In genomic region chr3:52443791-52444687, GRCh38 we compare ENCODE assay signal across 14 cellular contexts. TPM values are rescaled to one million over a fixed set of nuclear protein-coding genes. Genes with fewer than 3 reads are reported as not detected.
A peak's percentile ranks its signal among the peaks of the same experiment; 100 is the strongest.
DNase-seq lines count a peak whose midpoint lies in the region; ATAC-seq and TF ChIP-seq lines count a peak whose summit lies in the region.
"Had no signal": no experiment of that assay in that cellular context is flagged by ENCODE, and none has a peak within 500 bp of the region (broad histone marks: within the 10 kb centered on the region; RNA-seq: fewer than 3 reads in every experiment).

No MANE protein-coding gene starts in this region.

- peak overlapping the region; percentile 92 for H3K18ac ChIP-seq in neuronal stem cell (ENCODE audit: low read length)

- H3K14ac ChIP-seq in neuronal stem cell (ENCODE audit: low read length) = peak overlapping the region; percentile 82

- H2BK5ac ChIP-seq in neuronal stem cell (ENCODE audit: low read length) = no peak overlapping the region

- no CpG with 5 or more reads among the region's 25 CpGs for WGBS in neuronal stem cell (ENCODE audit: extremely low coverage in 2 of 2, insufficient read length in 2 of 2, insufficient replicate concordance in 1 of 2), 2 donors

- H2AK5ac ChIP-seq in neuronal stem cell (ENCODE audit: low read depth, low read length) = peak overlapping the region; percentile 98

- H3K79me1 ChIP-seq in neuronal stem cell (ENCODE audit: low read depth, low read length) = no peaks in the 10 kb centered on the region

- peak overlapping the region; percentile 99 for H4K91ac ChIP-seq in neuronal stem cell (ENCODE audit: low read depth, low read length, poor library complexity)

- no peak overlapping the region for H2AFZ ChIP-seq in Karpas-422 (ENCODE audit: low read length)
- no peak overlapping the region for H2AFZ ChIP-seq in neuronal stem cell (ENCODE audit: low read length)

- H3K4me2 ChIP-seq in Karpas-422 (ENCODE audit: low read depth, low read length, poor library complexity, severe bottlenecking) (peak overlapping the region; percentile 46), neuronal stem cell (ENCODE audit: insufficient read depth, low read length, poor library complexity, severe bottlenecking) (no peak overlapping the region)

- ATAC-seq in GM21447 (IDR thresholded peaks at IDR 0.05; ENCODE audit: unreplicated experiment) = no peak

- H3K9me3 ChIP-seq in ES-I3 (ENCODE audit: control insufficient read depth, insufficient read depth, low read length) = no peaks in the 10 kb centered on the region
- no peaks in the 10 kb centered on the region for H3K9me3 ChIP-seq in Karpas-422 (ENCODE audit: low read length)
- H3K9me3 ChIP-seq in neuronal stem cell (replicated peaks in 1 of 2; ENCODE audit: control insufficient read depth in 2 of 2, insufficient read depth in 1 of 2, low read depth in 1 of 2, low read length in 2 of 2) = no peaks in the 10 kb centered on the region
- H3K9me3 ChIP-seq: sigmoid colon had no signal

- TF ChIP-seq CTCF in coronary artery (IDR thresholded peaks at IDR 0.05) = no peak

- H3K79me2 ChIP-seq in Karpas-422 (ENCODE audit: low read length) = no peaks in the 10 kb centered on the region

- H3K4me1 ChIP-seq in ES-I3 (ENCODE audit: insufficient read depth, low read length) = peaks cover 4% of the 10 kb centered on the region; the same call in 1 of the 2 replicates
- peaks cover 6% of the 10 kb centered on the region; the same call in 1 of the 2 replicates for H3K4me1 ChIP-seq in Karpas-422 (ENCODE audit: low read length)
- peaks cover 0 to 18% of the 10 kb centered on the region in 2 donors for H3K4me1 ChIP-seq in neuronal stem cell (ENCODE audit: control insufficient read depth in 2 of 2, insufficient read depth in 1 of 2, low read depth in 1 of 2, low read length in 2 of 2)

- H3K27ac ChIP-seq in Karpas-422 (ENCODE audit: low read length) (no peak overlapping the region), coronary artery (no peak overlapping the region), neuronal stem cell (replicated peaks; ENCODE audit: low read length) (no peak overlapping the region)
- H3K27ac ChIP-seq: sigmoid colon had no signal

- peak overlapping the region; percentile 70 for H2BK120ac ChIP-seq in neuronal stem cell (ENCODE audit: low read depth, low read length)

- DNase-seq in Karpas-422 (no peak), coronary artery (ENCODE audit: low spot score) (no peak), neuronal stem cell (ENCODE audit: low spot score) (no peak), 8988T (no peak), NCI-H2171 treated with DMSO at 0.1 percent for 48 hours (lab: John Stamatoyannopoulos, UW) (no peak), A172 (ENCODE audit: low spot score) (no peak)
- DNase-seq: cortex of kidney, DMS153, NCI-H446 treated with DMSO at 0.1 percent for 48 hours had no signal

- peak overlapping the region; percentile 100 for H2BK12ac ChIP-seq in neuronal stem cell (ENCODE audit: low read length)

- H3K4ac ChIP-seq in neuronal stem cell (ENCODE audit: low read length) = peak overlapping the region; percentile 94

- H3K23ac ChIP-seq in neuronal stem cell (ENCODE audit: low read depth, low read length, poor library complexity) = peak overlapping the region; percentile 73

- no peaks in the 10 kb centered on the region for H4K20me1 ChIP-seq in Karpas-422 (ENCODE audit: insufficient read depth, low read depth, low read length)

- H4K8ac ChIP-seq in neuronal stem cell (ENCODE audit: low read depth, low read length) = peak overlapping the region; percentile 79

- H3K9me2 ChIP-seq in Karpas-422 (replicated peaks; ENCODE audit: insufficient read depth, low read length) = no peaks in the 10 kb centered on the region

- H3K4me3 ChIP-seq in Karpas-422 (ENCODE audit: low read length) (no peak overlapping the region), coronary artery (peak overlapping the region; percentile 47), neuronal stem cell (ENCODE audit: low read length in 2 of 2) (peak overlapping the region in 1 of 2 donors; percentile 31)

- H3K9ac ChIP-seq in ES-I3 (ENCODE audit: low read depth, low read length) = peak overlapping the region; percentile 17; the same call in 1 of the 2 replicates
- H3K9ac ChIP-seq in Karpas-422 (ENCODE audit: low read length) = no peak overlapping the region
- peak overlapping the region; percentile 90 for H3K9ac ChIP-seq in neuronal stem cell (ENCODE audit: low read depth, low read length, poor library complexity)

- H2BK15ac ChIP-seq in neuronal stem cell (ENCODE audit: low read length) = peak overlapping the region; percentile 22

- H3K36me3 ChIP-seq in ES-I3 (ENCODE audit: insufficient read depth, low read length) (no peaks in the 10 kb centered on the region), Karpas-422 (ENCODE audit: insufficient read depth, low read length) (no peaks in the 10 kb centered on the region), neuronal stem cell (replicated peaks in 1 of 2; ENCODE audit: control insufficient read depth in 2 of 2, insufficient read depth in 2 of 2, low read length in 2 of 2) (no peaks in the 10 kb centered on the region)
- H3K36me3 ChIP-seq: sigmoid colon had no signal

- H3K27me3 ChIP-seq in Karpas-422 (ENCODE audit: low read length) (no peaks in the 10 kb centered on the region), neuronal stem cell (ENCODE audit: control insufficient read depth in 3 of 3, insufficient read depth in 3 of 3, low read depth in 1 of 3, low read length in 3 of 3) (peaks cover 0 to 62% (median 0%) of the 10 kb centered on the region in 3 experiments)
- H3K27me3 ChIP-seq: sigmoid colon had no signal

RNA-seq across cellular contexts. Expression of gene SEMA3G, which starts 0.9 kb away (rescaled TPM):
- 0.11 TPM in 1 of 2 replicates, not detected in the other for total RNA-seq in Karpas-422 (2014; rRNA removed; shearing (Covaris generic); ENCODE audit: low replicate concordance)
- polyA plus RNA-seq in neuronal stem cell (2013, experiment 1 of 2) = 0.77 TPM
- polyA plus RNA-seq in neuronal stem cell (2013, experiment 2 of 2) = 0.87 TPM
- 0.05 and 0.07 TPM in 2 replicates for total RNA-seq in A172 (2014; rRNA removed; shearing (Covaris generic))

RNA-seq across cellular contexts. Expression of gene TNNC1, which starts 9.8 kb away (rescaled TPM):
- total RNA-seq in Karpas-422 (2014; rRNA removed; shearing (Covaris generic); ENCODE audit: low replicate concordance) = 0.65 TPM in 1 of 2 replicates, not detected in the other
- 7.4 TPM for polyA plus RNA-seq in neuronal stem cell (2013, experiment 1 of 2)
- 6.4 TPM for polyA plus RNA-seq in neuronal stem cell (2013, experiment 2 of 2)
- total RNA-seq in A172 (2014; rRNA removed; shearing (Covaris generic)) = 16.5 and 36.6 TPM in 2 replicates
- total RNA-seq: lung microvascular endothelial cell, neural crest cell had no signal

RNA-seq across cellular contexts. Expression of gene NISCH, which starts 11.4 kb away (rescaled TPM):
- total RNA-seq in Karpas-422 (2014; rRNA removed; shearing (Covaris generic); ENCODE audit: low replicate concordance) = 44.2 and 70.1 TPM in 2 replicates
- 58.8 TPM for polyA plus RNA-seq in neuronal stem cell (2013, experiment 1 of 2)
- 58.4 TPM for polyA plus RNA-seq in neuronal stem cell (2013, experiment 2 of 2)
- total RNA-seq in A172 (2014; rRNA removed; shearing (Covaris generic)) = 25.7 and 46.1 TPM in 2 replicates

RNA-seq across cellular contexts. Expression of gene PHF7, which starts 33.6 kb away (rescaled TPM):
- 5.1 and 9.5 TPM in 2 replicates for total RNA-seq in Karpas-422 (2014; rRNA removed; shearing (Covaris generic); ENCODE audit: low replicate concordance)
- polyA plus RNA-seq in neuronal stem cell (2013, experiment 1 of 2) = 23.3 TPM
- 25.3 TPM for polyA plus RNA-seq in neuronal stem cell (2013, experiment 2 of 2)
- total RNA-seq in A172 (2014; rRNA removed; shearing (Covaris generic)) = 14.2 and 15.6 TPM in 2 replicates

RNA-seq across cellular contexts. Expression of gene BAP1, which starts 34.2 kb away (rescaled TPM):
- total RNA-seq in Karpas-422 (2014; rRNA removed; shearing (Covaris generic); ENCODE audit: low replicate concordance) = 45.4 and 91.1 TPM in 2 replicates
- polyA plus RNA-seq in neuronal stem cell (2013, experiment 1 of 2) = 52.3 TPM
- 51.8 TPM for polyA plus RNA-seq in neuronal stem cell (2013, experiment 2 of 2)
- total RNA-seq in A172 (2014; rRNA removed; shearing (Covaris generic)) = 84.6 and 122 TPM in 2 replicates

Comparison
In these comparisons a context has a peak if more than half of its experiments do, and no peak if none do; other contexts are left out.
1. RNA of gene TNNC1, which starts 9.8 kb away (total RNA-seq): 16.5 to 36.6 TPM in A172; 0.65 TPM in Karpas-422; every median in the first group is over 10 times any median in the second.